Comparison of ENCODE assay signal across 11 cellular contexts in genomic region chr18:57435851-57436192, GRCh38. TPM values are rescaled to one million over a fixed set of nuclear protein-coding genes. Genes with fewer than 3 reads are reported as not detected.
DNase-seq lines count a peak whose midpoint lies in the region; ATAC-seq, FAIRE-seq and TF ChIP-seq lines count a peak whose summit lies in the region.
"Had no signal": no experiment of that assay in that cellular context is flagged by ENCODE, and none has a peak within 500 bp of the region (broad histone marks: within the 10 kb centered on the region; RNA-seq: fewer than 3 reads in every experiment).

No MANE protein-coding gene starts in this region.

- peaks cover 4% of the 10 kb centered on the region for H3K36me3 Mint-ChIP-seq in activated CD8-positive, alpha-beta T cell treated with anti-CD3 and anti-CD28 coated beads for 36 hours (ENCODE audit: low read depth)

- H3K9me3 ChIP-seq in cardiac muscle cell (ENCODE audit: low read depth) (no peaks in the 10 kb centered on the region), HepG2 (ENCODE audit: low read length) (no peaks in the 10 kb centered on the region), vagina (no peaks in the 10 kb centered on the region)
- H3K9me3 ChIP-seq: lower lobe of right lung, SJCRH30 had no signal

- H3K79me2 ChIP-seq in HepG2 (ENCODE audit: insufficient read depth, low read length) = peaks cover 19% of the 10 kb centered on the region

- DNase-seq in cardiac muscle cell (ENCODE audit: low read depth in 1 of 2, low spot score in 1 of 2) = no peak
- DNase-seq in Right ventricle myocardium inferior (ENCODE audit: missing footprints) = no peak
- DNase-seq in activated CD8-positive, alpha-beta T cell treated with anti-CD3 and anti-CD28 coated beads for 36 hours = peak; percentile 9
- no peak for DNase-seq in HepG2 (ENCODE audit: low spot score)
- no peak for DNase-seq in vagina (ENCODE audit: extremely low spot score in 2 of 2)
- DNase-seq in erythroblast (lab: John Stamatoyannopoulos, UW) = no peak

- CTCF ChIA-PET in activated CD8-positive, alpha-beta T cell treated with anti-CD3 and anti-CD28 coated beads for 36 hours (lab: Charles Lee) = no interaction called here
- CTCF ChIA-PET in HepG2 (lab: Yijun Ruan, JAX; ENCODE audit: low intra/inter-chr PET ratio, low total read pairs) = no interaction called here

- in situ Hi-C loops in HepG2 (cut with HindIII; ENCODE audit: extremely low pct_ligation_motif_present, low pct_unique_long_range_greater_than_20kb) = no loop called here

- no peaks in the 10 kb centered on the region for H3K36me3 ChIP-seq in cardiac muscle cell
- no peaks in the 10 kb centered on the region for H3K36me3 ChIP-seq in HepG2 (replicated peaks in 1 of 2; ENCODE audit: control insufficient read depth in 1 of 2, insufficient read depth in 2 of 2, low read length in 2 of 2)
- H3K36me3 ChIP-seq in urinary bladder (ENCODE audit: insufficient read depth) = no peaks in the 10 kb centered on the region
- H3K36me3 ChIP-seq in vagina = no peaks in the 10 kb centered on the region
- H3K36me3 ChIP-seq: lower lobe of right lung, SJCRH30 had no signal

- POLR2A ChIA-PET in activated CD8-positive, alpha-beta T cell treated with anti-CD3 and anti-CD28 coated beads for 36 hours (lab: Charles Lee) = interaction anchor here (1.2 kb wide), 1 partner anchor 14 kb away, joined by 3 read pairs; no protein-coding TSS in a partner anchor
- POLR2A ChIA-PET in HepG2 (lab: Yijun Ruan, JAX) = no interaction called here

- no peak for TF ChIP-seq RAD21 in HepG2 (CRISPR knock-in tag; IDR thresholded peaks at IDR 0.05)

- peak overlapping the region; percentile 62 for H3K4me3 Mint-ChIP-seq in activated CD8-positive, alpha-beta T cell treated with anti-CD3 and anti-CD28 coated beads for 36 hours

- no peak for FAIRE-seq in HepG2 (lab: Jason Lieb, UNC)

- H4K20me1 ChIP-seq in HepG2 (ENCODE audit: insufficient read depth, low read length) = peaks cover 12% of the 10 kb centered on the region; the same call in 1 of the 2 replicates

- H3K27ac ChIP-seq in cardiac muscle cell (no peak overlapping the region), HepG2 (ENCODE audit: extremely low read length, insufficient read depth, low read length) (no peak overlapping the region), urinary bladder (ENCODE audit: low read depth) (no peak overlapping the region), vagina (no peak overlapping the region)
- H3K27ac ChIP-seq: epithelial cell of prostate, lower lobe of right lung, SJCRH30 had no signal

- intact Hi-C loops in Right ventricle myocardium inferior (cut with DNase I) (loop anchor here (5.0 kb wide), 1 partner anchor 689 kb away; no protein-coding TSS in a partner anchor), HepG2 (cut with micrococcal nuclease; ENCODE audit: unreplicated experiment) (loop anchor here (5.0 kb wide), 2 partner anchors 126 to 164 kb away; no protein-coding TSS in a partner anchor), vagina (cut with DNase I) (no loop called here)
- intact Hi-C loops in activated CD8-positive, alpha-beta T cell treated with anti-CD3 and anti-CD28 coated beads for 36 hours (cut with micrococcal nuclease) = loop anchor here (10.0 kb wide), 1 partner anchor 561 kb away; no protein-coding TSS in a partner anchor

- ATAC-seq in Right ventricle myocardium inferior (no peak), HepG2 (no peak), GM21717 (IDR thresholded peaks at IDR 0.05; ENCODE audit: unreplicated experiment) (no peak)
- ATAC-seq in activated CD8-positive, alpha-beta T cell treated with anti-CD3 and anti-CD28 coated beads for 36 hours = no peak

- no peak overlapping the region for H3K27ac Mint-ChIP-seq in activated CD8-positive, alpha-beta T cell treated with anti-CD3 and anti-CD28 coated beads for 36 hours

- H3K4me1 Mint-ChIP-seq in activated CD8-positive, alpha-beta T cell treated with anti-CD3 and anti-CD28 coated beads for 36 hours (ENCODE audit: low read depth) = peaks cover 44% of the 10 kb centered on the region

- no peaks in the 10 kb centered on the region for H3K9me3 Mint-ChIP-seq in activated CD8-positive, alpha-beta T cell treated with anti-CD3 and anti-CD28 coated beads for 36 hours

- peaks cover 92% of the 10 kb centered on the region for H3K27me3 ChIP-seq in cardiac muscle cell
- H3K27me3 ChIP-seq in HepG2 (ENCODE audit: control insufficient read depth in 1 of 2, insufficient read depth in 2 of 2, low read length in 2 of 2) = peaks cover 0 to 14% of the 10 kb centered on the region in 2 experiments; a peak in 2 of 5 replicates
- H3K27me3 ChIP-seq in vagina = peaks cover 33% of the 10 kb centered on the region
- H3K27me3 ChIP-seq: SJCRH30 had no signal

- peak overlapping the region; percentile 78 for H3K4me2 ChIP-seq in HepG2 (ENCODE audit: low read depth, low read length)

- H2AFZ ChIP-seq in HepG2 (ENCODE audit: low read length) = no peak overlapping the region

- H3K27me3 Mint-ChIP-seq in activated CD8-positive, alpha-beta T cell treated with anti-CD3 and anti-CD28 coated beads for 36 hours = peaks cover 82% of the 10 kb centered on the region

- TF ChIP-seq CTCF in cardiac muscle cell (IDR thresholded peaks at IDR 0.05; ENCODE audit: low read depth, low read length) = no peak
- no peak for TF ChIP-seq CTCF in activated CD8-positive, alpha-beta T cell treated with anti-CD3 and anti-CD28 coated beads for 36 hours (IDR thresholded peaks at IDR 0.05)
- TF ChIP-seq CTCF in HepG2 (CRISPR knock-in tag; IDR thresholded peaks at IDR 0.05) = no peak
- TF ChIP-seq CTCF in vagina (IDR thresholded peaks at IDR 0.05) = no peak

- H3K4me1 ChIP-seq in cardiac muscle cell (ENCODE audit: low read depth) (peaks cover 12% of the 10 kb centered on the region), HepG2 (ENCODE audit: insufficient read depth, low read length) (peaks cover 38% of the 10 kb centered on the region), urinary bladder (ENCODE audit: insufficient read depth) (peaks cover 3% of the 10 kb centered on the region), vagina (peaks cover 58% of the 10 kb centered on the region)
- H3K4me1 ChIP-seq: SJCRH30 had no signal

- H3K4me3 ChIP-seq in cardiac muscle cell (peak overlapping the region; percentile 6), HepG2 (replicated peaks in 1 of 3; ENCODE audit: insufficient read depth in 1 of 3, low read depth in 2 of 3, low read length in 3 of 3) (peak overlapping the region; percentile 62 to 84 (median 77); a peak in 3 of 6 replicates), urinary bladder (ENCODE audit: low read depth, low read length) (peak overlapping the region; percentile 53), vagina (peak overlapping the region in 1 of 2 donors; percentile 53)

- 75% methylated on average over 3 of the region's 43 CpGs for WGBS in HepG2 (ENCODE audit: low lambda C conversion rate)
- 1% methylated on average over 43 of the region's 43 CpGs for WGBS in urinary bladder

- no peak for TF ChIP-seq EP300 in HepG2 (IDR thresholded peaks at IDR 0.05; ENCODE audit: low read depth in 2 of 2, low read length in 2 of 2)
- no peak for TF ChIP-seq EP300 in HepG2 (CRISPR knock-in tag; IDR thresholded peaks at IDR 0.05; ENCODE audit: borderline replicate concordance)

- 0 out of 2 replicates have a peak overlapping the region, but pooled peaks have one; percentile 21 for H3K9ac ChIP-seq in HepG2 (ENCODE audit: insufficient read depth, low read depth, low read length)

- TF ChIP-seq POLR2A in HepG2 (IDR thresholded peaks at IDR 0.05; ENCODE audit: insufficient read depth in 1 of 2, low read depth in 2 of 2, low read length in 2 of 2) (no peak), vagina (IDR thresholded peaks at IDR 0.05) (no peak), erythroblast (IDR thresholded peaks at IDR 0.05; ENCODE audit: low read length) (no peak)

- no TSS peak for BruUV-seq in HepG2 (replicated peaks; lab: Mats Ljungman, UMichigan)

TF ChIP-seq in HepG2, 621 proteins besides CTCF, POLR2A, EP300 and RAD21 (continues in another document):
- no peak for TF ChIP-seq ATF5 (CRISPR knock-in tag; IDR thresholded peaks at IDR 0.05; ENCODE audit: low read depth)

RNA-seq across cellular contexts. Expression of gene ONECUT2, which starts 0.6 kb away (rescaled TPM):
- 0.03 and 0.04 TPM in 2 replicates for total RNA-seq in cardiac muscle cell
- 0.04 TPM in 1 of 2 replicates, not detected in the other for polyA plus RNA-seq in cardiac muscle cell
- total RNA-seq in Right ventricle myocardium inferior = 0.03 TPM
- not detected for total RNA-seq in activated CD8-positive, alpha-beta T cell treated with anti-CD3 and anti-CD28 coated beads for 36 hours
- total RNA-seq in HepG2 (2016; rRNA removed; fragmentation: Illumina TruSeq; extraction: Trizol) = 3.0 and 6.2 TPM in 2 replicates
- total RNA-seq in HepG2 (2016; cell fraction: cytosol; rRNA removed; fragmentation: Illumina TruSeq; extraction: Trizol; ENCODE audit: low read depth) = 0.30 and 0.35 TPM in 2 replicates
- total RNA-seq in HepG2 (2016; cell fraction: insoluble cytoplasmic fraction; rRNA removed; fragmentation: Illumina TruSeq; extraction: Trizol) = 2.5 and 5.8 TPM in 2 replicates
- total RNA-seq in HepG2 (2016; cell fraction: membrane; rRNA removed; fragmentation: Illumina TruSeq; extraction: Trizol) = 2.0 and 2.3 TPM in 2 replicates
- total RNA-seq in HepG2 (2016; cell fraction: nucleus; rRNA removed; fragmentation: Illumina TruSeq; extraction: Trizol) = 7.8 and 8.6 TPM in 2 replicates
- 3.2 and 3.7 TPM in 2 replicates for polyA plus RNA-seq in HepG2 (2011; rRNA removed)
- polyA plus RNA-seq in HepG2 (2011; cell fraction: cytosol; rRNA removed) = 0.94 and 2.0 TPM in 2 replicates
- 5.2 and 8.5 TPM in 2 replicates for polyA plus RNA-seq in HepG2 (2011; cell fraction: nucleus; rRNA removed)
- 5.7 and 6.4 TPM in 2 replicates for polyA plus RNA-seq in HepG2 (2012)
- polyA plus RNA-seq in HepG2 (2016; cell fraction: cytosol; fragmentation: Illumina TruSeq; extraction: Trizol; ENCODE audit: low read depth) = 0.16 and 0.31 TPM in 2 replicates
- polyA plus RNA-seq in HepG2 (2016; cell fraction: insoluble cytoplasmic fraction; fragmentation: Illumina TruSeq; extraction: Trizol; ENCODE audit: low read depth) = 3.3 TPM in 2 replicates
- 0.70 and 0.78 TPM in 2 replicates for polyA plus RNA-seq in HepG2 (2016; cell fraction: membrane; fragmentation: Illumina TruSeq; extraction: Trizol; ENCODE audit: low read depth)
- polyA plus RNA-seq in HepG2 (2016; cell fraction: nucleus; fragmentation: Illumina TruSeq; extraction: Trizol; ENCODE audit: insufficient read depth, low read depth) = 8.3 and 9.1 TPM in 2 replicates
- polyA minus RNA-seq in HepG2 (2011; rRNA and poly(A)+ RNA removed; ENCODE audit: low replicate concordance) = 3.8 and 10.8 TPM in 2 replicates
- polyA minus RNA-seq in HepG2 (2011; cell fraction: cytosol; rRNA and poly(A)+ RNA removed) = 4.7 and 7.6 TPM in 2 replicates
- polyA minus RNA-seq in HepG2 (2011; cell fraction: nucleus; rRNA and poly(A)+ RNA removed) = 13.3 and 20.5 TPM in 2 replicates
- total RNA-seq in urinary bladder = 0.11 TPM
- polyA plus RNA-seq in urinary bladder = under 0.01 TPM
- not detected for total RNA-seq in vagina
